1 cellular context compared by ENCODE assay signal in the genomic region with DNA sequence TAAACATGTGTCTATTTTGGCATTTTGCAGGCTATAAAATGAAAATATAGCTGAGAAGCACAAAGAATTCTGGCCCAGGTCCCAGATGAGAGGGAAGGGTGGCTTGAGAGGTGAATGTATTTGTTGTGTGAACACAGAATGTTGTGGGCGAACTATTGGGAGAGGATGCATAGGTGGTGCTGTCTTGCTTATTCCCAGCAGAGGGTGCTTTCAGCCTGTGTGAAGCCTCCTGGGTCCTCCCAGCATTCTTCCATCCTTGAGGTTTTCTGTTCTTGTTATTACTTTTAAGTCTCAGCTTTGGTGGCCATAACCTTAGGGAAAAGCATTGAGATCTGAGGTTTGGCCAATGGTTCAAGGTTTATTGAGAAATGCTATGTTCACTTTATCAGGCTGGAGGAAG.
TF ChIP-seq lines count a peak whose summit lies in the region.

No MANE protein-coding gene starts in this region.

TF ChIP-seq in neural cell, 6 proteins besides CTCF, POLR2A, EP300 and RAD21 (continued from another document):
- TF ChIP-seq, protein P1, sequence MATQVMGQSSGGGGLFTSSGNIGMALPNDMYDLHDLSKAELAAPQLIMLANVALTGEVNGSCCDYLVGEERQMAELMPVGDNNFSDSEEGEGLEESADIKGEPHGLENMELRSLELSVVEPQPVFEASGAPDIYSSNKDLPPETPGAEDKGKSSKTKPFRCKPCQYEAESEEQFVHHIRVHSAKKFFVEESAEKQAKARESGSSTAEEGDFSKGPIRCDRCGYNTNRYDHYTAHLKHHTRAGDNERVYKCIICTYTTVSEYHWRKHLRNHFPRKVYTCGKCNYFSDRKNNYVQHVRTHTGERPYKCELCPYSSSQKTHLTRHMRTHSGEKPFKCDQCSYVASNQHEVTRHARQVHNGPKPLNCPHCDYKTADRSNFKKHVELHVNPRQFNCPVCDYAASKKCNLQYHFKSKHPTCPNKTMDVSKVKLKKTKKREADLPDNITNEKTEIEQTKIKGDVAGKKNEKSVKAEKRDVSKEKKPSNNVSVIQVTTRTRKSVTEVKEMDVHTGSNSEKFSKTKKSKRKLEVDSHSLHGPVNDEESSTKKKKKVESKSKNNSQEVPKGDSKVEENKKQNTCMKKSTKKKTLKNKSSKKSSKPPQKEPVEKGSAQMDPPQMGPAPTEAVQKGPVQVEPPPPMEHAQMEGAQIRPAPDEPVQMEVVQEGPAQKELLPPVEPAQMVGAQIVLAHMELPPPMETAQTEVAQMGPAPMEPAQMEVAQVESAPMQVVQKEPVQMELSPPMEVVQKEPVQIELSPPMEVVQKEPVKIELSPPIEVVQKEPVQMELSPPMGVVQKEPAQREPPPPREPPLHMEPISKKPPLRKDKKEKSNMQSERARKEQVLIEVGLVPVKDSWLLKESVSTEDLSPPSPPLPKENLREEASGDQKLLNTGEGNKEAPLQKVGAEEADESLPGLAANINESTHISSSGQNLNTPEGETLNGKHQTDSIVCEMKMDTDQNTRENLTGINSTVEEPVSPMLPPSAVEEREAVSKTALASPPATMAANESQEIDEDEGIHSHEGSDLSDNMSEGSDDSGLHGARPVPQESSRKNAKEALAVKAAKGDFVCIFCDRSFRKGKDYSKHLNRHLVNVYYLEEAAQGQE (IDR thresholded peaks at IDR 0.05; ENCODE audit: borderline replicate concordance): no peak
- TF ChIP-seq POLR2AphosphoS5 (IDR thresholded peaks at IDR 0.05): no peak
- TF ChIP-seq EZH2 (IDR thresholded peaks at IDR 0.05; ENCODE audit: borderline replicate concordance, insufficient read depth, low read length, poor library complexity, severe bottlenecking): no peak
